In the genomic region with DNA sequence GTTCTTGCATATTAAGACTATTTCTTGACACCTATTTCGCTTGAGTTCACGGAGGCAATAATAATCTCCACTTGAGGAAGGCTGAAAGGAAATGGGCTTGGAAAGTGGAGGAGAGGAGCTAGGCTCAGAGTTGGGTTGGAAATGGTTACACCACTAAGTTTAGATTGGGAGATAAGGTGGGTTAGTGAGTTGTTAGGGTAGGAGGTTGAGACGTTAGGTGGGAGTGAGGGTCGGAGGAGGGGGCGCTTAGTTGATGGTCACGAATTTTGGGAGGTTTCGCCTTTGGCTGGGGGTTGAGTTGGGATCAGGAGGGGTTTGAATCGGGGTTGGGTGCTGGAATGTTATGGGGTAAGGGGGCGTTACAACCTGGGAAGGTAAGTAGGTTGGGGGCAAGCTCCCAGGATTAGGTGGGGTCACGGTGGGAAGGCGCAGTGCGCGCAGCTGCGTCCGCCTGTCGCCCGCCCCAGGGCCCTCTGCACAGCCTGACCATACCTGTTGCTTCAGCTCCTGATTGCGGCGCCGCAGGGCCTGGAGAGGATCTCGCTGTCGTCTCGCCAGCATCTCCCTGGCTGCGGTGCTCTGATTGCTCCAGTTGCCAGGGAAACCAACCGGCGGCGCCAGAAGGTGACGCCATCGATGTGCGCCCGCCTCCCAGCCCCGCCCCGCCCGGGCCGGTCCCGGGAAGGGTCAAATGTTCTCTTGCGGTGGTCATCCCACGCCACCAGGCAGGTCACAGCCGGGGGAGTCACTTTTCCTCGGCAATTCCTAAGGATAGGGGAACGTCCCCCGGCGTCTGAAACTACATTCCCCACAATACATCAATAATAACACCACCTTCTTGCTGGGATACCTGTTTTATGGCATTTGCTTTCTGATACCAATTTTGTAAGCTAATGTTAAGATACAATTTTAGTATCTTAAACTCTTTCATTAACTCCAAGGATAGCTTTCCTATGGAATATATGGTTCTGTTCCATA, we compare ENCODE assay signal across 8 cellular contexts. TPM values are rescaled to one million over a fixed set of nuclear protein-coding genes. Genes with fewer than 3 reads are reported as not detected.
DNase-seq lines count a peak whose midpoint lies in the region; ATAC-seq, FAIRE-seq and TF ChIP-seq lines count a peak whose summit lies in the region.

TSS of gene NPHP1 (minus strand) at position 606 of the 978 bp plus-strand sequence. CDS start at position 561, 45 bp downstream.

- H2AFZ ChIP-seq in astrocyte (ENCODE audit: low read depth, low read length), result peak within 1 kb of the TSS; percentile 93

- peaks cover 2% of the 10 kb centered on the region for H3K4me1 Mint-ChIP-seq in astrocyte (ENCODE audit: low read depth, unreplicated experiment)

- no peaks in the 10 kb centered on the region for H3K9me3 ChIP-seq in astrocyte (ENCODE audit: insufficient read depth, low read depth, low read length)

- no peak for TF ChIP-seq CTCF in astrocyte (IDR thresholded peaks at IDR 0.05; ENCODE audit: insufficient read depth, low read depth, low read length)

- no peaks in the 10 kb centered on the region for H3K27me3 Mint-ChIP-seq in astrocyte (ENCODE audit: low read depth, unreplicated experiment)

- ATAC-seq in GM18508 (IDR thresholded peaks at IDR 0.05; ENCODE audit: insufficient read depth, unreplicated experiment) (peak; percentile 83), HG02885 (IDR thresholded peaks at IDR 0.05; ENCODE audit: poor library complexity, unreplicated experiment) (peak; percentile 98)

- FAIRE-seq in astrocyte (lab: Jason Lieb, UNC), result no peak

- peak within 1 kb of the TSS; percentile 51 for H3K27ac ChIP-seq in astrocyte (ENCODE audit: low read depth, low read length)

- H3K9ac ChIP-seq in astrocyte (ENCODE audit: low read length), result peak within 1 kb of the TSS; percentile 86

- no peaks in the 10 kb centered on the region for H4K20me1 ChIP-seq in astrocyte (ENCODE audit: insufficient read depth, low read length)

- H3K79me2 ChIP-seq in astrocyte (ENCODE audit: insufficient read depth, low read length), result no peaks in the 10 kb centered on the region

- no peaks in the 10 kb centered on the region for H3K27me3 ChIP-seq in astrocyte (ENCODE audit: insufficient read depth, low read length)

- H3K4me3 Mint-ChIP-seq in astrocyte (ENCODE audit: unreplicated experiment), result peak within 1 kb of the TSS; percentile 98

- H3K36me3 ChIP-seq in astrocyte (ENCODE audit: insufficient read depth, low read length), result no peaks in the 10 kb centered on the region

- H3K9me3 Mint-ChIP-seq in astrocyte (ENCODE audit: unreplicated experiment), result no peaks in the 10 kb centered on the region

- peak within 1 kb of the TSS; percentile 79 for H3K27ac Mint-ChIP-seq in astrocyte (ENCODE audit: unreplicated experiment)

- H3K4me3 ChIP-seq in astrocyte (ENCODE audit: insufficient read depth, low read depth, low read length), result peak within 1 kb of the TSS; percentile 71

- peak within 1 kb of the TSS; percentile 98 for H3K4me2 ChIP-seq in astrocyte (ENCODE audit: low read length)

- no peaks in the 10 kb centered on the region for H3K36me3 Mint-ChIP-seq in astrocyte (ENCODE audit: low read depth, unreplicated experiment)

- DNase-seq in NCI-H146 treated with DMSO at 0.1 percent for 48 hours (lab: John Stamatoyannopoulos, UW; ENCODE audit: unreplicated experiment), result peak; percentile 79
- DNase-seq in T-helper 22 cell (ENCODE audit: low read depth), result peak; percentile 65
- peak; percentile 63 for DNase-seq in astrocyte (ENCODE audit: low read depth)
- DNase-seq in hepatic stellate cell (ENCODE audit: low spot score), result peak; percentile 92
- peak; percentile 95 for DNase-seq in retina
- no peak for DNase-seq in OCI-M2 (lab: John Stamatoyannopoulos, UW; ENCODE audit: unreplicated experiment)

- peaks cover 6% of the 10 kb centered on the region for H3K4me1 ChIP-seq in astrocyte (ENCODE audit: insufficient read depth, low read length)

RNA-seq across cellular contexts. Expression of gene NPHP1, which starts in this region (rescaled TPM):
- 3.3 and 4.9 TPM in 2 replicates for total RNA-seq in astrocyte
